Comparison of ENCODE assay signal across 22 cellular contexts in genomic region chr7:140722254-140722653, GRCh38. TPM values are rescaled to one million over a fixed set of nuclear protein-coding genes. Genes with fewer than 3 reads are reported as not detected.
DNase-seq lines count a peak whose midpoint lies in the region; ATAC-seq and TF ChIP-seq lines count a peak whose summit lies in the region.
"Had no signal": no experiment of that assay in that cellular context is flagged by ENCODE, and none has a peak within 500 bp of the region (broad histone marks: within the 10 kb centered on the region; RNA-seq: fewer than 3 reads in every experiment).

No MANE protein-coding gene starts in this region.

- ATAC-seq in CD8-positive, alpha-beta T cell: no peak
- peak; percentile 83 for ATAC-seq in left lobe of liver
- no peak for ATAC-seq in HG02973 (IDR thresholded peaks at IDR 0.05; ENCODE audit: unreplicated experiment)
- ATAC-seq in GM21515 (IDR thresholded peaks at IDR 0.05; ENCODE audit: unreplicated experiment): no peak
- no peak for ATAC-seq in GM21619 (IDR thresholded peaks at IDR 0.05; ENCODE audit: unreplicated experiment)
- ATAC-seq: A549, K562 had no signal

- H3K27me3 ChIP-seq in CD8-positive, alpha-beta T cell (ENCODE audit: insufficient read depth, low read length): no peaks in the 10 kb centered on the region
- H3K27me3 ChIP-seq: BE2C, MG63, Peyer's patch, SJSA1 had no signal

- H3K4me3 Mint-ChIP-seq in CD8-positive, alpha-beta T cell: no peak overlapping the region

- CTCF ChIA-PET in CD8-positive, alpha-beta T cell (lab: Charles Lee): interaction anchor here (0.6 to 2.1 kb wide), 4 partner anchors 23 to 63 kb away, joined by 3 to 9 read pairs (median 4); partner anchors contain the start of gene ADCK2

- TF ChIP-seq EP300 in Ishikawa (IDR thresholded peaks at IDR 0.05; ENCODE audit: borderline replicate concordance): no peak

- intact Hi-C loops in CD8-positive, alpha-beta T cell (cut with DNase I, micrococcal nuclease): loop anchor here (2.0 to 10.0 kb wide), 3 partner anchors 25 to 813 kb away; partner anchors contain the start of genes NDUFB2 (in 2 of the 2) and ADCK2 (in 1 of the 2)

- H3K27ac Mint-ChIP-seq in CD8-positive, alpha-beta T cell: peak overlapping the region; percentile 91

- POLR2A ChIA-PET in CD8-positive, alpha-beta T cell (lab: Charles Lee): interaction anchor here (1.2 to 3.4 kb wide), 4 partner anchors 20 to 49 kb away, joined by 3 to 15 read pairs (median 7); partner anchors contain the start of genes ADCK2 and NDUFB2

- no peak for DNase-seq in CD8-positive, alpha-beta T cell
- DNase-seq in left lobe of liver (ENCODE audit: low spot score) (no peak), renal cortical epithelial cell (ENCODE audit: low read depth) (peak; percentile 94), H4 (ENCODE audit: low spot score) (no peak)
- DNase-seq: BE2C, COR-L47, DMS 273 treated with DMSO at 0.1 percent for 48 hours, MG63, NCI-H1417, NCI-H1694 treated with DMSO at 0.1 percent for 48 hours, NCI-H2081 treated with DMSO at 0.1 percent for 48 hours, NCI-H2171 treated with DMSO at 0.1 percent for 48 hours, NCI-H524 treated with DMSO at 0.1 percent for 48 hours, NCI-H82 had no signal

- TF ChIP-seq CTCF in CD8-positive, alpha-beta T cell (IDR thresholded peaks at IDR 0.05): no peak

- H3K4me3 ChIP-seq in CD8-positive, alpha-beta T cell (ENCODE audit: low read depth, low read length): no peak overlapping the region
- H3K4me3 ChIP-seq: A549, K562, MG63, Peyer's patch, SJSA1 had no signal

- peaks cover 28% of the 10 kb centered on the region for H3K4me1 Mint-ChIP-seq in CD8-positive, alpha-beta T cell (ENCODE audit: low read depth)

- peaks cover 13% of the 10 kb centered on the region for H3K4me1 ChIP-seq in CD8-positive, alpha-beta T cell (ENCODE audit: insufficient read depth, low read length)
- H3K4me1 ChIP-seq: A549, Peyer's patch had no signal

- H3K9me3 Mint-ChIP-seq in CD8-positive, alpha-beta T cell: no peaks in the 10 kb centered on the region

- no peak for TF ChIP-seq RAD21 in Ishikawa (IDR thresholded peaks at IDR 0.05; ENCODE audit: low read depth)

- no peaks in the 10 kb centered on the region for H3K36me3 ChIP-seq in CD8-positive, alpha-beta T cell (ENCODE audit: insufficient read depth, low read length)
- H3K36me3 ChIP-seq: BE2C, MG63 had no signal

- no peak overlapping the region for H3K27ac ChIP-seq in CD8-positive, alpha-beta T cell (ENCODE audit: low read depth, low read length)
- H3K27ac ChIP-seq: A549, Peyer's patch, SJSA1 had no signal

- H3K36me3 Mint-ChIP-seq in CD8-positive, alpha-beta T cell: peaks cover 10% of the 10 kb centered on the region

- H3K9me3 ChIP-seq in CD8-positive, alpha-beta T cell (ENCODE audit: low read length): no peaks in the 10 kb centered on the region
- H3K9me3 ChIP-seq: A549, BE2C, MG63, Peyer's patch, SJSA1 had no signal

- no peaks in the 10 kb centered on the region for H3K27me3 Mint-ChIP-seq in CD8-positive, alpha-beta T cell (ENCODE audit: low read depth)

TF ChIP-seq in Ishikawa, 13 proteins besides CTCF, POLR2A, EP300 and RAD21:
- TF ChIP-seq CEBPB (IDR thresholded peaks at IDR 0.05) (peak; percentile 51), USF1 (IDR thresholded peaks at IDR 0.05) (no peak), MAX (IDR thresholded peaks at IDR 0.05) (no peak), FOXM1 (IDR thresholded peaks at IDR 0.05; ENCODE audit: borderline replicate concordance, low read depth) (no peak), CREB1 (IDR thresholded peaks at IDR 0.05; ENCODE audit: low read depth) (no peak), NFIC (IDR thresholded peaks at IDR 0.05) (peak; percentile 36; the same call in 1 of the 2 replicates)

RNA-seq across cellular contexts. Expression of gene NDUFB2, which starts 25.7 kb away (rescaled TPM):
- 10 to 100 TPM; 83.9 to 84.5 TPM for total RNA-seq in CD8-positive, alpha-beta T cell
- total RNA-seq in left lobe of liver (146 TPM), renal cortical epithelial cell (208 and 306 TPM in 2 replicates)
- total RNA-seq in H4 (2014; rRNA removed; shearing (Covaris generic)): 605 and 629 TPM in 2 replicates

RNA-seq across cellular contexts. Expression of gene ADCK2, which starts 49.5 kb away (rescaled TPM):
- total RNA-seq in CD8-positive, alpha-beta T cell: 10 to 100 TPM; 15.4 to 17.0 TPM
- 11.7 TPM for total RNA-seq in left lobe of liver
- 15.6 and 19.4 TPM in 2 replicates for total RNA-seq in renal cortical epithelial cell
- total RNA-seq in H4 (2014; rRNA removed; shearing (Covaris generic)): 14.2 and 22.0 TPM in 2 replicates
